In the genomic region with DNA sequence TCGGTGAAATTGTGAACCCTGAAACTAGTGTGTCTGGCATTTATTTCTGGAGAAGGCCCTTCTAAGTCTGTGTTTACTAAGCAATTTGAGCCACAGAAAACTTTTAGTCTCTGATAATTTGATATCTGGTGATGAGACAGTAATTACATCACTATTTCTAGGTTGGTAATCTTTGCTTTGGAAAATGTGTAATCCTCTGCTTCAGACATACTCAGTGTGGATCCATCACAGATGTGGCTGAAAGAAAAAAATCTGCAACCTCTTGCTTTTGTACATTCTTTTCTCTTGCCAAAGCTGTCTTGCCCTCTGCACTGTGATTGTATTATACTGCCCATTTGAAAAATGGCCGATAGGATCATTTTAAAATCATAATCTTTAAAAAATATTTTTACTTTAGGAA, we compare ENCODE assay signal across 9 cellular contexts.
DNase-seq lines count a peak whose midpoint lies in the region; ATAC-seq lines count a peak whose summit lies in the region.
"Had no signal": no experiment of that assay in that cellular context is flagged by ENCODE, and none has a peak within 500 bp of the region (broad histone marks: within the 10 kb centered on the region; RNA-seq: fewer than 3 reads in every experiment).

No MANE protein-coding gene starts in this region.

- H3K4me2 ChIP-seq in BLaER1: peak overlapping the region; percentile 91

- peak; percentile 2 for ATAC-seq in GM19438 (IDR thresholded peaks at IDR 0.05; ENCODE audit: low read depth, unreplicated experiment)

- H4K20me1 ChIP-seq in BLaER1: no peaks in the 10 kb centered on the region

- H3K36me3 ChIP-seq in BLaER1: peaks cover 26% of the 10 kb centered on the region
- no peaks in the 10 kb centered on the region for H3K36me3 ChIP-seq in adipocyte (ENCODE audit: control insufficient read depth, insufficient read depth, low read length, severe bottlenecking)

- DNase-seq in adipocyte (ENCODE audit: low read depth): peak; percentile 79
- peak; percentile 55 for DNase-seq in myocyte (ENCODE audit: low read depth)
- DNase-seq in NCI-H1417 treated with DMSO at 0.1 percent for 48 hours (lab: John Stamatoyannopoulos, UW): no peak
- no peak for DNase-seq in effector CD4-positive, alpha-beta T cell
- no peak for DNase-seq in cerebellar cortex (ENCODE audit: low spot score)
- DNase-seq in NCI-H510A (lab: John Stamatoyannopoulos, UW): no peak
- DNase-seq: activated gamma-delta T cell had no signal

- peak overlapping the region; percentile 53 for H3K4me3 ChIP-seq in BLaER1
- no peak overlapping the region for H3K4me3 ChIP-seq in adipocyte (ENCODE audit: low read length)

- H3K27me3 ChIP-seq in BLaER1 (no peaks in the 10 kb centered on the region), adipocyte (replicated peaks; ENCODE audit: control insufficient read depth, insufficient read depth, low read length) (no peaks in the 10 kb centered on the region)

- peak overlapping the region; percentile 74 for H3K9ac ChIP-seq in BLaER1
- no peak overlapping the region for H3K9ac ChIP-seq in adipocyte (ENCODE audit: low read length)

- peak overlapping the region; percentile 86 for H3K27ac ChIP-seq in BLaER1

- peaks cover 16% of the 10 kb centered on the region for H3K9me3 ChIP-seq in BLaER1
- H3K9me3 ChIP-seq in adipocyte (ENCODE audit: control insufficient read depth, low read length): no peaks in the 10 kb centered on the region

- peaks cover 82% of the 10 kb centered on the region for H3K4me1 ChIP-seq in BLaER1
- H3K4me1 ChIP-seq in adipocyte (ENCODE audit: control insufficient read depth, insufficient read depth, low read length): peaks cover 31% of the 10 kb centered on the region

Comparison
In these comparisons a context has a peak if more than half of its experiments do, and no peak if none do; other contexts are left out.
1. DNase-seq: peak in adipocyte (single experiment) and myocyte (single experiment); none in NCI-H1417 treated with DMSO at 0.1 percent for 48 hours (single experiment), effector CD4-positive, alpha-beta T cell (single experiment), cerebellar cortex (single experiment) and NCI-H510A (single experiment).